In genomic region chrX:3713225-3713936, GRCh38 we compare ENCODE assay signal across 9 cellular contexts. TPM values are rescaled to one million over a fixed set of nuclear protein-coding genes. Genes with fewer than 3 reads are reported as not detected.
A peak's percentile ranks its signal among the peaks of the same experiment; 100 is the strongest.
DNase-seq lines count a peak whose midpoint lies in the region; ATAC-seq, FAIRE-seq and TF ChIP-seq lines count a peak whose summit lies in the region.
"Had no signal": no experiment of that assay in that cellular context is flagged by ENCODE, and none has a peak within 500 bp of the region (broad histone marks: within the 10 kb centered on the region; RNA-seq: fewer than 3 reads in every experiment).

TSS of gene PRKX (minus strand) at chrX:3713649. CDS start at chrX:3713253, 396 bp downstream.

- H3K27ac Mint-ChIP-seq in activated naive CD4-positive, alpha-beta T cell treated with anti-CD3 and anti-CD28 coated beads for 36 hours: no peak within 1 kb of the TSS
- peak within 1 kb of the TSS; percentile 94 for H3K27ac Mint-ChIP-seq in progenitor cell of endocrine pancreas

- H4K20me1 ChIP-seq in BLaER1 treated with 17β-estradiol and CSF1 and Interleukin-3, amounts not matched to agents 10 nM and 100 nM: peaks cover 6 to 47% (median 38%) of the 10 kb centered on the region in 11 experiments; a peak in 20 of 22 replicates

- peaks cover 0 to 5% (median 0%) of the 10 kb centered on the region in 11 experiments; a peak in 2 of 22 replicates for H3K9me3 ChIP-seq in BLaER1 treated with 17β-estradiol and CSF1 and Interleukin-3, amounts not matched to agents 10 nM and 100 nM (replicated peaks in 1 of 11)
- H3K9me3 ChIP-seq in uterus: no peaks in the 10 kb centered on the region

- H3K9me3 Mint-ChIP-seq in activated naive CD4-positive, alpha-beta T cell treated with anti-CD3 and anti-CD28 coated beads for 36 hours: no peaks in the 10 kb centered on the region
- no peaks in the 10 kb centered on the region for H3K9me3 Mint-ChIP-seq in progenitor cell of endocrine pancreas (ENCODE audit: low read depth)

- TF ChIP-seq CTCF in RWPE1 (conservative IDR thresholded peaks at IDR 0.05; ENCODE audit: low read depth) (no peak), progenitor cell of endocrine pancreas (IDR thresholded peaks at IDR 0.05; ENCODE audit: unreplicated experiment) (no peak), uterus (IDR thresholded peaks at IDR 0.05) (no peak)

- H3K4me3 Mint-ChIP-seq in activated naive CD4-positive, alpha-beta T cell treated with anti-CD3 and anti-CD28 coated beads for 36 hours: peak within 1 kb of the TSS; percentile 88
- peak within 1 kb of the TSS; percentile 84 for H3K4me3 Mint-ChIP-seq in progenitor cell of endocrine pancreas (ENCODE audit: low read depth)

- CTCF ChIA-PET in RWPE1 (lab: Yijun Ruan, JAX): no interaction called here
- CTCF ChIA-PET in activated naive CD4-positive, alpha-beta T cell treated with anti-CD3 and anti-CD28 coated beads for 36 hours (lab: Charles Lee): interaction anchor here (0.9 kb wide), 1 partner anchor 100 kb away, joined by 3 read pairs; no protein-coding TSS in a partner anchor

- intact Hi-C loops in activated naive CD4-positive, alpha-beta T cell treated with anti-CD3 and anti-CD28 coated beads for 36 hours (cut with micrococcal nuclease): loop anchor here (1.0 to 10.0 kb wide), 5 partner anchors 25 to 1019 kb away; partner anchors contain the start of gene CD99
- intact Hi-C loops in cardiac septum (cut with DNase I): no loop called here
- intact Hi-C loops in uterus (cut with DNase I; ENCODE audit: low total_unique reads): no loop called here

- H3K4me1 ChIP-seq in BLaER1 treated with 17β-estradiol and CSF1 and Interleukin-3, amounts not matched to agents 10 nM and 100 nM: peaks cover 18 to 46% (median 40%) of the 10 kb centered on the region in 10 experiments
- H3K4me1 ChIP-seq in uterus: peaks cover 0 to 3% of the 10 kb centered on the region in 2 donors

- peak within 1 kb of the TSS; percentile 87 to 100 (median 98) for H3K4me3 ChIP-seq in BLaER1 treated with 17β-estradiol and CSF1 and Interleukin-3, amounts not matched to agents 10 nM and 100 nM
- peak within 1 kb of the TSS; percentile 49 to 55 for H3K4me3 ChIP-seq in uterus

- peak in 1 of 2 donors; percentile 28 for TF ChIP-seq POLR2A in uterus (IDR thresholded peaks at IDR 0.05)

- H3K27ac ChIP-seq in BLaER1 treated with 17β-estradiol and CSF1 and Interleukin-3, amounts not matched to agents 10 nM and 100 nM: peak within 1 kb of the TSS; percentile 76 to 96 (median 95)
- H3K27ac ChIP-seq in RWPE1: peak within 1 kb of the TSS; percentile 70
- H3K27ac ChIP-seq in uterus: peak within 1 kb of the TSS; percentile 66 to 70

- peak within 1 kb of the TSS; percentile 86 to 99 (median 97) for H3K9ac ChIP-seq in BLaER1 treated with 17β-estradiol and CSF1 and Interleukin-3, amounts not matched to agents 10 nM and 100 nM

- peak within 1 kb of the TSS; percentile 86 to 98 (median 92) for H3K4me2 ChIP-seq in BLaER1 treated with 17β-estradiol and CSF1 and Interleukin-3, amounts not matched to agents 10 nM and 100 nM

- POLR2A ChIA-PET in RWPE1 (lab: Yijun Ruan, JAX; ENCODE audit: low non-redundant PET): no interaction called here

- peak; percentile 44 for DNase-seq in GM19239 (ENCODE audit: insufficient read length, low spot score)
- DNase-seq in RWPE1 (ENCODE audit: low spot score): peak; percentile 29
- DNase-seq in activated naive CD4-positive, alpha-beta T cell treated with anti-CD3 and anti-CD28 coated beads for 36 hours: peak; percentile 54
- DNase-seq in cardiac septum (ENCODE audit: low spot score): peak; percentile 80
- DNase-seq in progenitor cell of endocrine pancreas (ENCODE audit: low spot score, unreplicated experiment): peak; percentile 61
- peak in 1 of 2 donors; percentile 53 for DNase-seq in uterus

- peak; percentile 56 for FAIRE-seq in GM19239 (lab: Jason Lieb, UNC)
- FAIRE-seq: colon had no signal

- peaks cover 7% of the 10 kb centered on the region for H3K36me3 Mint-ChIP-seq in activated naive CD4-positive, alpha-beta T cell treated with anti-CD3 and anti-CD28 coated beads for 36 hours (ENCODE audit: low read depth)
- H3K36me3 Mint-ChIP-seq in progenitor cell of endocrine pancreas (ENCODE audit: insufficient read depth): no peaks in the 10 kb centered on the region

- no peaks in the 10 kb centered on the region for H3K27me3 ChIP-seq in BLaER1 treated with 17β-estradiol and CSF1 and Interleukin-3, amounts not matched to agents 10 nM and 100 nM
- no peaks in the 10 kb centered on the region for H3K27me3 ChIP-seq in uterus

- peak; percentile 81 for ATAC-seq in HG03432 (IDR thresholded peaks at IDR 0.05; ENCODE audit: unreplicated experiment)

- no peaks in the 10 kb centered on the region for H3K27me3 Mint-ChIP-seq in activated naive CD4-positive, alpha-beta T cell treated with anti-CD3 and anti-CD28 coated beads for 36 hours (ENCODE audit: low read depth)
- peaks cover 46% of the 10 kb centered on the region for H3K27me3 Mint-ChIP-seq in progenitor cell of endocrine pancreas

- peaks cover 20% of the 10 kb centered on the region for H3K4me1 Mint-ChIP-seq in activated naive CD4-positive, alpha-beta T cell treated with anti-CD3 and anti-CD28 coated beads for 36 hours (ENCODE audit: low read depth)
- peaks cover 10% of the 10 kb centered on the region for H3K4me1 Mint-ChIP-seq in progenitor cell of endocrine pancreas (ENCODE audit: low read depth)

- H3K36me3 ChIP-seq in BLaER1 treated with 17β-estradiol and CSF1 and Interleukin-3, amounts not matched to agents 10 nM and 100 nM: peaks cover 0 to 23% (median 14%) of the 10 kb centered on the region in 11 experiments; a peak in 17 of 22 replicates
- H3K36me3 ChIP-seq in uterus: no peaks in the 10 kb centered on the region

RNA-seq across cellular contexts. Expression of gene PRKX, which starts in this region (rescaled TPM):
- total RNA-seq in activated naive CD4-positive, alpha-beta T cell treated with anti-CD3 and anti-CD28 coated beads for 36 hours: 10 to 100 TPM; 57.0 to 57.6 TPM
- total RNA-seq in cardiac septum (3.8 TPM), progenitor cell of endocrine pancreas (52.1 and 54.0 TPM in 2 replicates), uterus (10 to 100 TPM in 3 of 4 donors, 1 to 10 TPM in 1; 8.5 to 27.9 (median 12.0) TPM)
